9 cellular contexts compared by ENCODE assay signal in genomic region chr16:67394271-67395104, GRCh38. TPM values are rescaled to one million over a fixed set of nuclear protein-coding genes. Genes with fewer than 3 reads are reported as not detected.
DNase-seq lines count a peak whose midpoint lies in the region; ATAC-seq and TF ChIP-seq lines count a peak whose summit lies in the region.
"Had no signal": no experiment of that assay in that cellular context is flagged by ENCODE, and none has a peak within 500 bp of the region (broad histone marks: within the 10 kb centered on the region; RNA-seq: fewer than 3 reads in every experiment).

No MANE protein-coding gene starts in this region.

- CTCF ChIA-PET in CD4-positive, alpha-beta memory T cell (lab: Charles Lee; ENCODE audit: partially characterized antibody) = interaction anchor here (1.1 kb wide), 1 partner anchor 87 kb away, joined by 3 read pairs; the partner anchor contains the start of gene ATP6V0D1

- H3K4me3 ChIP-seq in CD4-positive, alpha-beta memory T cell (ENCODE audit: low read length in 2 of 2) = no peak overlapping the region
- H3K4me3 ChIP-seq in gastroesophageal sphincter (peak overlapping the region in 1 of 2 donors; percentile 63), parathyroid adenoma (ENCODE audit: low read depth, low read length) (no peak overlapping the region)

- H3K9me3 ChIP-seq in CD4-positive, alpha-beta memory T cell (ENCODE audit: control insufficient read depth in 1 of 2, low read length in 2 of 2) = no peaks in the 10 kb centered on the region
- H3K9me3 ChIP-seq in gastroesophageal sphincter (no peaks in the 10 kb centered on the region), parathyroid adenoma (ENCODE audit: control insufficient read depth, low read length) (no peaks in the 10 kb centered on the region)

- H3K9ac ChIP-seq in parathyroid adenoma = no peak overlapping the region

- H3K27ac Mint-ChIP-seq in CD4-positive, alpha-beta memory T cell = peak overlapping the region in 1 of 7 donors; percentile 79

- peaks cover 14 to 24% of the 10 kb centered on the region in 2 donors for H3K27me3 Mint-ChIP-seq in CD4-positive, alpha-beta memory T cell

- H3K79me2 ChIP-seq in parathyroid adenoma = no peaks in the 10 kb centered on the region

- H3K27me3 ChIP-seq in CD4-positive, alpha-beta memory T cell (ENCODE audit: insufficient read depth, low read length) = peaks cover 18% of the 10 kb centered on the region
- H3K27me3 ChIP-seq in gastroesophageal sphincter (no peaks in the 10 kb centered on the region), parathyroid adenoma (ENCODE audit: control insufficient read depth, insufficient read depth, low read length) (no peaks in the 10 kb centered on the region)

- no peak for TF ChIP-seq EP300 in gastroesophageal sphincter (IDR thresholded peaks at IDR 0.05)

- no peak overlapping the region for H3K27ac ChIP-seq in CD4-positive, alpha-beta memory T cell (ENCODE audit: low read depth, low read length)
- H3K27ac ChIP-seq in gastroesophageal sphincter (peak overlapping the region; percentile 60 to 89 (median 88)), parathyroid adenoma (no peak overlapping the region)

- H3K4me1 ChIP-seq in CD4-positive, alpha-beta memory T cell (ENCODE audit: insufficient read depth, low read length) = peaks cover 15% of the 10 kb centered on the region
- H3K4me1 ChIP-seq in gastroesophageal sphincter (peaks cover 3 to 96% (median 68%) of the 10 kb centered on the region in 3 donors), parathyroid adenoma (peaks cover 17% of the 10 kb centered on the region)

- peak in 2 of 5 donors; percentile 9 to 10 for DNase-seq in CD4-positive, alpha-beta memory T cell
- DNase-seq in NOMO-1 (lab: John Stamatoyannopoulos, UW; ENCODE audit: unreplicated experiment in 2 of 2) = peak; percentile 72 to 78
- no peak for DNase-seq in activated CD8-positive, alpha-beta memory T cell treated with anti-CD3 and anti-CD28 coated beads, Interleukin-2, amount 50 U/mL, for 4 hours
- no peak for DNase-seq in activated CD4-positive, alpha-beta T cell treated with anti-CD3 and anti-CD28 coated beads, Interleukin-2, amount 50 U/mL, for 4 hours
- DNase-seq: NCI-H2227 treated with DMSO at 0.1 percent for 48 hours had no signal

- peak in 1 of 2 donors; percentile 20 for TF ChIP-seq POLR2A in gastroesophageal sphincter (IDR thresholded peaks at IDR 0.05)

- H3K36me3 Mint-ChIP-seq in CD4-positive, alpha-beta memory T cell = no peaks in the 10 kb centered on the region

- H3K4me1 Mint-ChIP-seq in CD4-positive, alpha-beta memory T cell = peaks cover 2 to 9% (median 5%) of the 10 kb centered on the region in 4 donors

- H2AFZ ChIP-seq in parathyroid adenoma = no peak overlapping the region

- POLR2A ChIA-PET in CD4-positive, alpha-beta memory T cell (lab: Charles Lee; ENCODE audit: partially characterized antibody) = no interaction called here

- peaks cover 0 to 1% (median 0%) of the 10 kb centered on the region in 8 donors for H3K9me3 Mint-ChIP-seq in CD4-positive, alpha-beta memory T cell

- WGBS in gastroesophageal sphincter (ENCODE audit: low coverage in 1 of 2), 2 donors = 53 to 74% methylated on average over 11 to 12 of the region's 84 CpGs

- intact Hi-C loops in CD4-positive, alpha-beta memory T cell (cut with micrococcal nuclease) = loop anchor here (5.0 kb wide), 1 partner anchor 117 kb away; the partner anchor contains the start of gene PLEKHG4

- peak overlapping the region; percentile 76 for H3K4me2 ChIP-seq in parathyroid adenoma (ENCODE audit: low read length)

- peak overlapping the region; percentile 48 to 81 (median 68) for H3K4me3 Mint-ChIP-seq in CD4-positive, alpha-beta memory T cell

- no peaks in the 10 kb centered on the region for H3K36me3 ChIP-seq in CD4-positive, alpha-beta memory T cell (ENCODE audit: insufficient read depth, low read length)
- H3K36me3 ChIP-seq in gastroesophageal sphincter (no peaks in the 10 kb centered on the region), parathyroid adenoma (ENCODE audit: control insufficient read depth, insufficient read depth, low read length) (no peaks in the 10 kb centered on the region)

- ATAC-seq in gastroesophageal sphincter = no peak
- no peak for ATAC-seq in GM18519 (IDR thresholded peaks at IDR 0.05; ENCODE audit: low FRiP score, unreplicated experiment)
- no peak for ATAC-seq in HG03095 (IDR thresholded peaks at IDR 0.05; ENCODE audit: unreplicated experiment)

- TF ChIP-seq CTCF in gastroesophageal sphincter (IDR thresholded peaks at IDR 0.05) = no peak
- no peak for TF ChIP-seq CTCF in parathyroid adenoma (IDR thresholded peaks at IDR 0.05)

RNA-seq across cellular contexts. Expression of gene TPPP3, which starts 1.2 kb away (rescaled TPM):
- total RNA-seq in CD4-positive, alpha-beta memory T cell = not detected
- polyA plus RNA-seq in CD4-positive, alpha-beta memory T cell = not detected
- 100 to 1,000 TPM in 1 of 4 donors, 10 to 100 TPM in 3; 14.8 to 111 (median 55.0) TPM for total RNA-seq in gastroesophageal sphincter

RNA-seq across cellular contexts. Expression of gene ZDHHC1, which starts 21.8 kb away (rescaled TPM):
- total RNA-seq in CD4-positive, alpha-beta memory T cell = not detected
- not detected for polyA plus RNA-seq in CD4-positive, alpha-beta memory T cell
- total RNA-seq in gastroesophageal sphincter = 10 to 100 TPM in 3 of 4 donors, 1 to 10 TPM in 1; 7.5 to 26.7 (median 17.3) TPM

RNA-seq across cellular contexts. Expression of gene HSD11B2, which starts 36.4 kb away (rescaled TPM):
- total RNA-seq in CD4-positive, alpha-beta memory T cell = not detected
- under 1 TPM in 1 of 2 donors, not detected in 1; 0.29 TPM for polyA plus RNA-seq in CD4-positive, alpha-beta memory T cell
- 1 to 10 TPM in 1 of 4 donors, under 1 TPM in 2, not detected in 1; 0.19 to 2.1 (median 0.27) TPM for total RNA-seq in gastroesophageal sphincter

Comparison
In these comparisons a context has a peak if more than half of its experiments do, and no peak if none do; other contexts are left out.
1. DNase-seq: peak in NOMO-1 (2 of 2); none in activated CD8-positive, alpha-beta memory T cell treated with anti-CD3 and anti-CD28 coated beads, Interleukin-2, amount 50 U/mL, for 4 hours (single experiment) and activated CD4-positive, alpha-beta T cell treated with anti-CD3 and anti-CD28 coated beads, Interleukin-2, amount 50 U/mL, for 4 hours (0 of 2).
2. H3K27ac ChIP-seq: peak in gastroesophageal sphincter (4 of 4); none in CD4-positive, alpha-beta memory T cell (single experiment) and parathyroid adenoma (single experiment).
3. RNA of gene TPPP3, which starts 1.2 kb away (total RNA-seq): 14.8 to 111 TPM in gastroesophageal sphincter; not detected in CD4-positive, alpha-beta memory T cell; every median in the first group is over 10 times any median in the second.
4. RNA of gene ZDHHC1, which starts 21.8 kb away (total RNA-seq): 7.5 to 26.7 TPM in gastroesophageal sphincter; not detected in CD4-positive, alpha-beta memory T cell; every median in the first group is over 4 times any median in the second.